ENCODE assay signal across 1 cellular context in genomic region chr6:28136585-28137457, GRCh38.
A peak's percentile ranks its signal among the peaks of the same experiment; 100 is the strongest.
TF ChIP-seq lines count a peak whose summit lies in the region.

No MANE protein-coding gene starts in this region.

TF ChIP-seq in GM12878, 131 proteins besides CTCF, POLR2A, EP300 and RAD21 (continued from another document and continues in another):
- TF ChIP-seq, protein P1, sequence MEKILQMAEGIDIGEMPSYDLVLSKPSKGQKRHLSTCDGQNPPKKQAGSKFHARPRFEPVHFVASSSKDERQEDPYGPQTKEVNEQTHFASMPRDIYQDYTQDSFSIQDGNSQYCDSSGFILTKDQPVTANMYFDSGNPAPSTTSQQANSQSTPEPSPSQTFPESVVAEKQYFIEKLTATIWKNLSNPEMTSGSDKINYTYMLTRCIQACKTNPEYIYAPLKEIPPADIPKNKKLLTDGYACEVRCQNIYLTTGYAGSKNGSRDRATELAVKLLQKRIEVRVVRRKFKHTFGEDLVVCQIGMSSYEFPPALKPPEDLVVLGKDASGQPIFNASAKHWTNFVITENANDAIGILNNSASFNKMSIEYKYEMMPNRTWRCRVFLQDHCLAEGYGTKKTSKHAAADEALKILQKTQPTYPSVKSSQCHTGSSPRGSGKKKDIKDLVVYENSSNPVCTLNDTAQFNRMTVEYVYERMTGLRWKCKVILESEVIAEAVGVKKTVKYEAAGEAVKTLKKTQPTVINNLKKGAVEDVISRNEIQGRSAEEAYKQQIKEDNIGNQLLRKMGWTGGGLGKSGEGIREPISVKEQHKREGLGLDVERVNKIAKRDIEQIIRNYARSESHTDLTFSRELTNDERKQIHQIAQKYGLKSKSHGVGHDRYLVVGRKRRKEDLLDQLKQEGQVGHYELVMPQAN (conservative IDR thresholded peaks at IDR 0.05) = peak; percentile 79
- TF ChIP-seq, protein P2, sequence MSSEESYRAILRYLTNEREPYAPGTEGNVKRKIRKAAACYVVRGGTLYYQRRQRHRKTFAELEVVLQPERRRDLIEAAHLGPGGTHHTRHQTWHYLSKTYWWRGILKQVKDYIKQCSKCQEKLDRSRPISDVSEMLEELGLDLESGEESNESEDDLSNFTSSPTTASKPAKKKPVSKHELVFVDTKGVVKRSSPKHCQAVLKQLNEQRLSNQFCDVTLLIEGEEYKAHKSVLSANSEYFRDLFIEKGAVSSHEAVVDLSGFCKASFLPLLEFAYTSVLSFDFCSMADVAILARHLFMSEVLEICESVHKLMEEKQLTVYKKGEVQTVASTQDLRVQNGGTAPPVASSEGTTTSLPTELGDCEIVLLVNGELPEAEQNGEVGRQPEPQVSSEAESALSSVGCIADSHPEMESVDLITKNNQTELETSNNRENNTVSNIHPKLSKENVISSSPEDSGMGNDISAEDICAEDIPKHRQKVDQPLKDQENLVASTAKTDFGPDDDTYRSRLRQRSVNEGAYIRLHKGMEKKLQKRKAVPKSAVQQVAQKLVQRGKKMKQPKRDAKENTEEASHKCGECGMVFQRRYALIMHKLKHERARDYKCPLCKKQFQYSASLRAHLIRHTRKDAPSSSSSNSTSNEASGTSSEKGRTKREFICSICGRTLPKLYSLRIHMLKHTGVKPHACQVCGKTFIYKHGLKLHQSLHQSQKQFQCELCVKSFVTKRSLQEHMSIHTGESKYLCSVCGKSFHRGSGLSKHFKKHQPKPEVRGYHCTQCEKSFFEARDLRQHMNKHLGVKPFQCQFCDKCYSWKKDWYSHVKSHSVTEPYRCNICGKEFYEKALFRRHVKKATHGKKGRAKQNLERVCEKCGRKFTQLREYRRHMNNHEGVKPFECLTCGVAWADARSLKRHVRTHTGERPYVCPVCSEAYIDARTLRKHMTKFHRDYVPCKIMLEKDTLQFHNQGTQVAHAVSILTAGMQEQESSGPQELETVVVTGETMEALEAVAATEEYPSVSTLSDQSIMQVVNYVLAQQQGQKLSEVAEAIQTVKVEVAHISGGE (CRISPR knock-in tag; IDR thresholded peaks at IDR 0.05) = peak; percentile 94
- TF ChIP-seq NR2C1 (IDR thresholded peaks at IDR 0.05) (peak; percentile 92), HSF1 (IDR thresholded peaks at IDR 0.05; ENCODE audit: low read depth, low read length) (no peak), IKZF2 (IDR thresholded peaks at IDR 0.05) (peak; percentile 70 to 84), RCOR1 (conservative IDR thresholded peaks at IDR 0.05; ENCODE audit: low read depth, low read length) (0 out of 2 replicates have a peak, but pooled peaks have one; percentile 61), IKZF1 (conservative IDR thresholded peaks at IDR 0.05) (peak; percentile 90), E2F8 (IDR thresholded peaks at IDR 0.05; ENCODE audit: low read depth, partially characterized antibody) (peak; percentile 83), MXI1 (IDR thresholded peaks at IDR 0.05; ENCODE audit: low read depth, low read length) (peak; percentile 66; the same call in 1 of the 2 replicates), RBBP5 (conservative IDR thresholded peaks at IDR 0.05) (peak; percentile 11; the same call in 1 of the 2 replicates), SIN3A (IDR thresholded peaks at IDR 0.05; ENCODE audit: low read depth, low read length) (no peak), WRNIP1 (IDR thresholded peaks at IDR 0.05; ENCODE audit: borderline replicate concordance, low read depth, low read length) (no peak), CHD1 (IDR thresholded peaks at IDR 0.05; ENCODE audit: low read depth, low read length) (no peak), TCF3 (IDR thresholded peaks at IDR 0.05; ENCODE audit: borderline replicate concordance, insufficient read depth, low read depth, low read length) (no peak; the same call in 1 of the 2 replicates), SPI1 (IDR thresholded peaks at IDR 0.05; ENCODE audit: borderline replicate concordance, insufficient read depth, low read depth, low read length) (no peak), USF1 (IDR thresholded peaks at IDR 0.05; ENCODE audit: borderline replicate concordance, extremely low read length, insufficient read depth, low read depth, low read length) (no peak), FOS (IDR thresholded peaks at IDR 0.05; ENCODE audit: borderline replicate concordance, extremely low read depth, insufficient read length) (no peak), FOXM1 (IDR thresholded peaks at IDR 0.05; ENCODE audit: low read depth, low read length) (peak; percentile 79), PML (IDR thresholded peaks at IDR 0.05; ENCODE audit: low read length) (peak; percentile 69; the same call in 1 of the 2 replicates), HDAC2 (IDR thresholded peaks at IDR 0.05) (no peak), SP1 (IDR thresholded peaks at IDR 0.05; ENCODE audit: low read depth, low read length) (peak; percentile 56), NFXL1 (IDR thresholded peaks at IDR 0.05; ENCODE audit: borderline replicate concordance) (no peak), NFYA (IDR thresholded peaks at IDR 0.05; ENCODE audit: borderline replicate concordance, low read depth, low read length) (no peak), TBL1XR1 (IDR thresholded peaks at IDR 0.05; ENCODE audit: low read depth, low read length) (no peak), JUNB (IDR thresholded peaks at IDR 0.05) (peak; percentile 32; the same call in 1 of the 2 replicates), SMAD1 (IDR thresholded peaks at IDR 0.05; ENCODE audit: low read depth, partially characterized antibody) (peak; percentile 77), CHD4 (IDR thresholded peaks at IDR 0.05) (no peak), ESRRA (IDR thresholded peaks at IDR 0.05; ENCODE audit: low read length) (no peak), POLR2AphosphoS2 (IDR thresholded peaks at IDR 0.05; ENCODE audit: low read depth, low read length) (peak; percentile 55), ZNF24 (IDR thresholded peaks at IDR 0.05) (peak; percentile 67; the same call in 1 of the 2 replicates), CREB1 (IDR thresholded peaks at IDR 0.05; ENCODE audit: low read depth) (peak; percentile 69), CBX5 (IDR thresholded peaks at IDR 0.05; ENCODE audit: low read depth) (peak; percentile 89), RFX5 (IDR thresholded peaks at IDR 0.05; ENCODE audit: low read depth, low read length) (0 out of 2 replicates have a peak, but pooled peaks have one; percentile 13), YY1 (IDR thresholded peaks at IDR 0.05; ENCODE audit: low read depth, low read length) (peak; percentile 83; the same call in 1 of the 2 replicates), SRF (IDR thresholded peaks at IDR 0.05; ENCODE audit: low read depth in 2 of 2, low read length in 2 of 2) (peak in 1 of 2 experiments; percentile 82; a peak in 2 of 4 replicates), MYB (IDR thresholded peaks at IDR 0.05; ENCODE audit: borderline replicate concordance, low read depth, low read length) (peak; percentile 90), EGR1 (IDR thresholded peaks at IDR 0.05; ENCODE audit: borderline replicate concordance in 1 of 2, low read depth in 2 of 2, low read length in 2 of 2) (peak; percentile 42 to 47; a peak in 2 of 3 replicates), KAT2A (conservative IDR thresholded peaks at IDR 0.05; ENCODE audit: control insufficient read depth, low read depth, low read length) (no peak), MEF2A (IDR thresholded peaks at IDR 0.05; ENCODE audit: insufficient read depth, low read depth, low read length) (peak; percentile 73), SIX5 (IDR thresholded peaks at IDR 0.05; ENCODE audit: low read depth, low read length, severe bottlenecking) (peak; percentile 61), ZSCAN29 (IDR thresholded peaks at IDR 0.05) (peak; percentile 80), BCL11A (IDR thresholded peaks at IDR 0.05; ENCODE audit: low read depth, low read length) (no peak), ZNF384 (IDR thresholded peaks at IDR 0.05; ENCODE audit: borderline replicate concordance, low read depth, low read length) (no peak), SMARCA5 (IDR thresholded peaks at IDR 0.05) (peak; percentile 66), EED (IDR thresholded peaks at IDR 0.05; ENCODE audit: low read depth) (peak; percentile 80)
- TF ChIP-seq, protein P3, sequence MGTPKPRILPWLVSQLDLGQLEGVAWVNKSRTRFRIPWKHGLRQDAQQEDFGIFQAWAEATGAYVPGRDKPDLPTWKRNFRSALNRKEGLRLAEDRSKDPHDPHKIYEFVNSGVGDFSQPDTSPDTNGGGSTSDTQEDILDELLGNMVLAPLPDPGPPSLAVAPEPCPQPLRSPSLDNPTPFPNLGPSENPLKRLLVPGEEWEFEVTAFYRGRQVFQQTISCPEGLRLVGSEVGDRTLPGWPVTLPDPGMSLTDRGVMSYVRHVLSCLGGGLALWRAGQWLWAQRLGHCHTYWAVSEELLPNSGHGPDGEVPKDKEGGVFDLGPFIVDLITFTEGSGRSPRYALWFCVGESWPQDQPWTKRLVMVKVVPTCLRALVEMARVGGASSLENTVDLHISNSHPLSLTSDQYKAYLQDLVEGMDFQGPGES (IDR thresholded peaks at IDR 0.05) = no peak
- TF ChIP-seq, protein P4, sequence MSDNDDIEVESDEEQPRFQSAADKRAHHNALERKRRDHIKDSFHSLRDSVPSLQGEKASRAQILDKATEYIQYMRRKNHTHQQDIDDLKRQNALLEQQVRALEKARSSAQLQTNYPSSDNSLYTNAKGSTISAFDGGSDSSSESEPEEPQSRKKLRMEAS (IDR thresholded peaks at IDR 0.05; ENCODE audit: low read depth, low read length) = no peak
- TF ChIP-seq, protein P5, sequence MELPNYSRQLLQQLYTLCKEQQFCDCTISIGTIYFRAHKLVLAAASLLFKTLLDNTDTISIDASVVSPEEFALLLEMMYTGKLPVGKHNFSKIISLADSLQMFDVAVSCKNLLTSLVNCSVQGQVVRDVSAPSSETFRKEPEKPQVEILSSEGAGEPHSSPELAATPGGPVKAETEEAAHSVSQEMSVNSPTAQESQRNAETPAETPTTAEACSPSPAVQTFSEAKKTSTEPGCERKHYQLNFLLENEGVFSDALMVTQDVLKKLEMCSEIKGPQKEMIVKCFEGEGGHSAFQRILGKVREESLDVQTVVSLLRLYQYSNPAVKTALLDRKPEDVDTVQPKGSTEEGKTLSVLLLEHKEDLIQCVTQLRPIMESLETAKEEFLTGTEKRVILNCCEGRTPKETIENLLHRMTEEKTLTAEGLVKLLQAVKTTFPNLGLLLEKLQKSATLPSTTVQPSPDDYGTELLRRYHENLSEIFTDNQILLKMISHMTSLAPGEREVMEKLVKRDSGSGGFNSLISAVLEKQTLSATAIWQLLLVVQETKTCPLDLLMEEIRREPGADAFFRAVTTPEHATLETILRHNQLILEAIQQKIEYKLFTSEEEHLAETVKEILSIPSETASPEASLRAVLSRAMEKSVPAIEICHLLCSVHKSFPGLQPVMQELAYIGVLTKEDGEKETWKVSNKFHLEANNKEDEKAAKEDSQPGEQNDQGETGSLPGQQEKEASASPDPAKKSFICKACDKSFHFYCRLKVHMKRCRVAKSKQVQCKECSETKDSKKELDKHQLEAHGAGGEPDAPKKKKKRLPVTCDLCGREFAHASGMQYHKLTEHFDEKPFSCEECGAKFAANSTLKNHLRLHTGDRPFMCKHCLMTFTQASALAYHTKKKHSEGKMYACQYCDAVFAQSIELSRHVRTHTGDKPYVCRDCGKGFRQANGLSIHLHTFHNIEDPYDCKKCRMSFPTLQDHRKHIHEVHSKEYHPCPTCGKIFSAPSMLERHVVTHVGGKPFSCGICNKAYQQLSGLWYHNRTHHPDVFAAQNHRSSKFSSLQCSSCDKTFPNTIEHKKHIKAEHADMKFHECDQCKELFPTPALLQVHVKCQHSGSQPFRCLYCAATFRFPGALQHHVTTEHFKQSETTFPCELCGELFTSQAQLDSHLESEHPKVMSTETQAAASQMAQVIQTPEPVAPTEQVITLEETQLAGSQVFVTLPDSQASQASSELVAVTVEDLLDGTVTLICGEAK (IDR thresholded peaks at IDR 0.05; ENCODE audit: borderline replicate concordance) = peak; percentile 98
- TF ChIP-seq, protein P6, sequence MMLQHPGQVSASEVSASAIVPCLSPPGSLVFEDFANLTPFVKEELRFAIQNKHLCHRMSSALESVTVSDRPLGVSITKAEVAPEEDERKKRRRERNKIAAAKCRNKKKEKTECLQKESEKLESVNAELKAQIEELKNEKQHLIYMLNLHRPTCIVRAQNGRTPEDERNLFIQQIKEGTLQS (IDR thresholded peaks at IDR 0.05; ENCODE audit: borderline replicate concordance, extremely low read depth, low read depth, low read length) = no peak
- TF ChIP-seq, protein P7, sequence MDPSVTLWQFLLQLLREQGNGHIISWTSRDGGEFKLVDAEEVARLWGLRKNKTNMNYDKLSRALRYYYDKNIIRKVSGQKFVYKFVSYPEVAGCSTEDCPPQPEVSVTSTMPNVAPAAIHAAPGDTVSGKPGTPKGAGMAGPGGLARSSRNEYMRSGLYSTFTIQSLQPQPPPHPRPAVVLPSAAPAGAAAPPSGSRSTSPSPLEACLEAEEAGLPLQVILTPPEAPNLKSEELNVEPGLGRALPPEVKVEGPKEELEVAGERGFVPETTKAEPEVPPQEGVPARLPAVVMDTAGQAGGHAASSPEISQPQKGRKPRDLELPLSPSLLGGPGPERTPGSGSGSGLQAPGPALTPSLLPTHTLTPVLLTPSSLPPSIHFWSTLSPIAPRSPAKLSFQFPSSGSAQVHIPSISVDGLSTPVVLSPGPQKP (IDR thresholded peaks at IDR 0.05; ENCODE audit: low read depth, low read length) = peak; percentile 77
